ENCODE assay signal across 22 cellular contexts in the genomic region with DNA sequence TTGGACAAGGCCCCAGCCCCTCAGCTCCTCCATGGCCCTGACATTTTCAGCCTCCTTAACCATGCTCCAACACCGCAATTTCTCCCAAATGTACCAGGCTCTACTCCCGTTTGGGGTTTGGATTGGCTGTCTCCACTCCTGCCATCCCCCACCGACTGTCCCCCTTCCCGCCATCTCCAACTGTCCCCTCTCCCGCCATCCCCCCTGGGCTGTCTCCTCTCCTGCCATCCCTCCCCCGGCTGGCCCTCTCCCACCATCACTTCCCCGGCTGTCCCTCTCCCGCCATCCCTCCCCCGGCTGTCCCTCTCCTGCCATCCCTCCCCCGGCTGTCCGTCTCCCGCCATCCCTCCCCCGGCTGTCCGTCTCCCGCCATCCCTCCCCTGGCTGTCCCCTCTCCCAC. TPM values are rescaled to one million over a fixed set of nuclear protein-coding genes. Genes with fewer than 3 reads are reported as not detected.
"Had no signal": no experiment of that assay in that cellular context is flagged by ENCODE, and none has a peak within 500 bp of the region (broad histone marks: within the 10 kb centered on the region; RNA-seq: fewer than 3 reads in every experiment).

No MANE protein-coding gene starts in this region.

- DNase-seq: foreskin melanocyte; heart right ventricle; islet precursor cell; left cardiac atrium; left ventricle myocardium inferior; lower lobe of right lung; mesendoderm; naive thymus-derived CD4-positive, alpha-beta T cell; nephron progenitor cell; right cardiac atrium; small intestine; stimulated activated CD4-positive, alpha-beta T cell treated with anti-CD3 and anti-CD28 coated beads, Interleukin-12 subunit alpha, Interleukin-12 subunit beta, amount 100 ng/mL, for 4 hours; stimulated activated naive CD4-positive, alpha-beta T cell treated with Interleukin-2 at 50 U/mL for 16 hours; thyroid gland; uterus had no signal

- H3K4me3 ChIP-seq: heart right ventricle, left ventricle myocardium inferior, lower lobe of right lung, ovary, thyroid gland, uterus had no signal

- H3K27ac ChIP-seq: heart right ventricle, left ventricle myocardium inferior, lower lobe of right lung, ovary, thyroid gland, uterus had no signal

- H3K36me3 ChIP-seq: left ventricle myocardium inferior, ovary, thyroid gland, uterus had no signal

- H3K4me1 ChIP-seq: uterus had no signal

- H3K27me3 ChIP-seq: heart right ventricle, ovary, thyroid gland, uterus had no signal

- H3K9me3 Mint-ChIP-seq: dendritic cell treated with granulocyte-macrophage colony-stimulating factor and Interleukin-4, amounts not matched to agents 40 ng/mL and 50 ng/mL, for 4 days; naive thymus-derived CD4-positive, alpha-beta T cell; nephron progenitor cell; type B pancreatic cell had no signal

- H3K27me3 Mint-ChIP-seq: dendritic cell treated with granulocyte-macrophage colony-stimulating factor and Interleukin-4, amounts not matched to agents 40 ng/mL and 50 ng/mL, for 4 days; naive thymus-derived CD4-positive, alpha-beta T cell; type B pancreatic cell had no signal

- H3K27ac Mint-ChIP-seq: dendritic cell treated with granulocyte-macrophage colony-stimulating factor and Interleukin-4, amounts not matched to agents 40 ng/mL and 50 ng/mL, for 4 days had no signal

- H3K9me3 ChIP-seq: heart right ventricle, left ventricle myocardium inferior, lower lobe of right lung, ovary, thyroid gland, uterus had no signal

- H3K4me3 Mint-ChIP-seq: dendritic cell treated with granulocyte-macrophage colony-stimulating factor and Interleukin-4, amounts not matched to agents 40 ng/mL and 50 ng/mL, for 4 days; naive thymus-derived CD4-positive, alpha-beta T cell; nephron progenitor cell; type B pancreatic cell had no signal

RNA-seq across cellular contexts. Expression of a gene that starts 50.1 kb away (rescaled TPM):
- total RNA-seq: endothelial cell of umbilical vein; heart right ventricle; left cardiac atrium; left ventricle myocardium inferior; lower lobe of right lung; mononuclear cell; naive thymus-derived CD4-positive, alpha-beta T cell; ovary; posterior vena cava; right cardiac atrium; thyroid gland; uterus had no signal
- polyA plus RNA-seq: endothelial cell of umbilical vein; esophagus; heart right ventricle; naive thymus-derived CD4-positive, alpha-beta T cell; ovary; right cardiac atrium had no signal

RNA-seq across cellular contexts. Expression of a gene that starts 53.0 kb away (rescaled TPM):
- total RNA-seq: mononuclear cell had no signal
- polyA plus RNA-seq: naive thymus-derived CD4-positive, alpha-beta T cell had no signal

RNA-seq across cellular contexts. Expression of a gene that starts 58.7 kb away (rescaled TPM):
- total RNA-seq: mononuclear cell; naive thymus-derived CD4-positive, alpha-beta T cell had no signal
- polyA plus RNA-seq: naive thymus-derived CD4-positive, alpha-beta T cell had no signal
